ENCODE assay signal across 15 cellular contexts in genomic region chr10:96579133-96579532, GRCh38. TPM values are rescaled to one million over a fixed set of nuclear protein-coding genes. Genes with fewer than 3 reads are reported as not detected.
A peak's percentile ranks its signal among the peaks of the same experiment; 100 is the strongest.
DNase-seq lines count a peak whose midpoint lies in the region; ATAC-seq, FAIRE-seq and TF ChIP-seq lines count a peak whose summit lies in the region.
"Had no signal": no experiment of that assay in that cellular context is flagged by ENCODE, and none has a peak within 500 bp of the region (broad histone marks: within the 10 kb centered on the region; RNA-seq: fewer than 3 reads in every experiment).

No MANE protein-coding gene starts in this region.

- 87% methylated on average over 2 of the region's 2 CpGs for WGBS in A549 (ENCODE audit: missing lambda C conversion rate)
- WGBS in small intestine, 3 donors: 19 to 56% (median 32%) methylated on average over 2 of the region's 2 CpGs
- WGBS in thyroid gland, 2 donors: 80 to 82% methylated on average over 2 of the region's 2 CpGs

- TF ChIP-seq RAD21 in A549 (conservative IDR thresholded peaks at IDR 0.05 in 1 of 2, IDR thresholded peaks at IDR 0.05 in 1 of 2): no peak

- no peak for TF ChIP-seq EP300 in A549 (IDR thresholded peaks at IDR 0.05)

- H3K36me3 ChIP-seq in Loucy (ENCODE audit: insufficient read depth, low read length) (peaks cover 21% of the 10 kb centered on the region; the same call in 1 of the 2 replicates), small intestine (ENCODE audit: control insufficient read depth in 2 of 2, insufficient read depth in 2 of 2, low read length in 2 of 2) (no peaks in the 10 kb centered on the region), thyroid gland (peaks cover 0 to 6% of the 10 kb centered on the region in 2 donors)

- FAIRE-seq in A549 (lab: Jason Lieb, UNC) (no peak), endometrium (lab: Jason Lieb, UNC) (peak; percentile 54), small intestine (lab: Jason Lieb, UNC) (peak; percentile 44)
- FAIRE-seq: RCC 7860 had no signal

- H3K27ac ChIP-seq in A549 (no peak overlapping the region), small intestine (ENCODE audit: low read depth in 1 of 2, low read length in 1 of 2) (peak overlapping the region; percentile 50 to 78), thyroid gland (no peak overlapping the region)

- no peak overlapping the region for H3K4me3 ChIP-seq in A549
- no peak overlapping the region for H3K4me3 ChIP-seq in Loucy (ENCODE audit: low read length, poor library complexity, severe bottlenecking)
- H3K4me3 ChIP-seq in small intestine (ENCODE audit: low read depth in 1 of 2, low read length in 2 of 2): no peak overlapping the region
- H3K4me3 ChIP-seq in thyroid gland (replicated peaks in 1 of 3): no peak overlapping the region
- H3K4me3 ChIP-seq: BLaER1 treated with 17β-estradiol and CSF1 and Interleukin-3, amounts not matched to agents 10 nM and 100 nM; MG63 had no signal

- H3K9me3 ChIP-seq in A549 (no peaks in the 10 kb centered on the region), Loucy (ENCODE audit: insufficient read depth, low read depth, low read length) (no peaks in the 10 kb centered on the region), small intestine (ENCODE audit: control insufficient read depth, low read depth) (no peaks in the 10 kb centered on the region), thyroid gland (no peaks in the 10 kb centered on the region)
- H3K9me3 ChIP-seq: MG63 had no signal

- no peak for ATAC-seq in A549

- H3K79me2 ChIP-seq in Loucy (ENCODE audit: insufficient read depth, low read length): peaks cover 99% of the 10 kb centered on the region

- H3F3A ChIP-seq in Loucy (ENCODE audit: low read depth): no peaks in the 10 kb centered on the region

- no peaks in the 10 kb centered on the region for H3K27me3 ChIP-seq in Loucy (ENCODE audit: insufficient read depth, low read length, poor library complexity, severe bottlenecking)
- H3K27me3 ChIP-seq in small intestine (ENCODE audit: control insufficient read depth in 2 of 2, insufficient read depth in 2 of 2, low read length in 2 of 2): no peaks in the 10 kb centered on the region
- no peaks in the 10 kb centered on the region for H3K27me3 ChIP-seq in thyroid gland
- H3K27me3 ChIP-seq: BLaER1 treated with 17β-estradiol and CSF1 and Interleukin-3, amounts not matched to agents 10 nM and 100 nM; MG63 had no signal

- peaks cover 42% of the 10 kb centered on the region for H3K4me1 ChIP-seq in A549
- H3K4me1 ChIP-seq in Loucy (ENCODE audit: insufficient read depth, low read length, poor library complexity, severe bottlenecking): peaks cover 66% of the 10 kb centered on the region
- peaks cover 9 to 11% of the 10 kb centered on the region in 2 donors for H3K4me1 ChIP-seq in small intestine (ENCODE audit: control insufficient read depth in 2 of 2, insufficient read depth in 1 of 2, low read depth in 1 of 2, low read length in 1 of 2)
- peaks cover 41 to 42% of the 10 kb centered on the region in 2 donors for H3K4me1 ChIP-seq in thyroid gland

- intact Hi-C loops in thyroid gland (cut with DNase I): no loop called here

- H3K4me2 ChIP-seq in A549 (0 out of 3 replicates have a peak overlapping the region, but pooled peaks have one; percentile 5), Loucy (ENCODE audit: low read depth, low read length, poor library complexity, severe bottlenecking) (peak overlapping the region; percentile 94)

- H4K20me1 ChIP-seq in Loucy (ENCODE audit: insufficient read depth, low read length, poor library complexity, severe bottlenecking): peaks cover 99% of the 10 kb centered on the region

- DNase-seq in A549 (ENCODE audit: low read depth in 1 of 2, low spot score in 1 of 2): no peak
- DNase-seq in small intestine: no peak
- DNase-seq in NCI-H2196 (lab: John Stamatoyannopoulos, UW; ENCODE audit: unreplicated experiment): no peak
- DNase-seq in NCI-H2081 treated with DMSO at 0.1 percent for 48 hours (lab: John Stamatoyannopoulos, UW): no peak
- no peak for DNase-seq in thyroid gland
- DNase-seq: DMS79 treated with DMSO at 0.1 percent for 48 hours, MG63, NCI-H1092, NCI-H146, NCI-H2081, NCI-H774 had no signal

- POLR2A ChIA-PET in A549 (lab: Yijun Ruan, JAX): no interaction called here

- TF ChIP-seq POLR2A in A549 (IDR thresholded peaks at IDR 0.05; ENCODE audit: low read length) (no peak), thyroid gland (IDR thresholded peaks at IDR 0.05) (no peak)

- H3K9me2 ChIP-seq in Loucy (replicated peaks; ENCODE audit: low read depth, low read length): no peaks in the 10 kb centered on the region

- H3K9ac ChIP-seq in Loucy (ENCODE audit: low read depth, low read length, poor library complexity, severe bottlenecking): no peak overlapping the region

- no peak overlapping the region for H2AFZ ChIP-seq in Loucy (ENCODE audit: low read length)

- TF ChIP-seq CTCF in A549 (IDR thresholded peaks at IDR 0.05) (no peak), Loucy (conservative IDR thresholded peaks at IDR 0.05; ENCODE audit: low read length) (no peak), thyroid gland (IDR thresholded peaks at IDR 0.05) (no peak)

- CTCF ChIA-PET in A549 (lab: Yijun Ruan, JAX): no interaction called here

TF ChIP-seq in A549, 52 proteins besides CTCF, POLR2A, EP300 and RAD21:
- TF ChIP-seq NR3C1 (IDR thresholded peaks at IDR 0.05) (no peak), CHD4 (IDR thresholded peaks at IDR 0.05; ENCODE audit: borderline replicate concordance) (no peak), ATOH8 (CRISPR knock-in tag; IDR thresholded peaks at IDR 0.05; ENCODE audit: low read depth) (no peak), MAFK (IDR thresholded peaks at IDR 0.05; ENCODE audit: partially characterized antibody) (peak; percentile 78), ZSCAN20 (CRISPR knock-in tag; IDR thresholded peaks at IDR 0.05) (no peak)
- TF ChIP-seq, protein P1, sequence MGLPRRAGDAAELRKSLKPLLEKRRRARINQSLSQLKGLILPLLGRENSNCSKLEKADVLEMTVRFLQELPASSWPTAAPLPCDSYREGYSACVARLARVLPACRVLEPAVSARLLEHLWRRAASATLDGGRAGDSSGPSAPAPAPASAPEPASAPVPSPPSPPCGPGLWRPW (IDR thresholded peaks at IDR 0.05): no peak

RNA-seq across cellular contexts. Expression of gene TM9SF3, which starts 7.7 kb away (rescaled TPM):
- polyA plus RNA-seq in A549 (2011; rRNA removed): 78.2 and 138 TPM in 2 replicates
- polyA plus RNA-seq in A549 (2012; cell fraction: cytosol; rRNA removed): 16.9 and 21.6 TPM in 2 replicates
- polyA plus RNA-seq in A549 (2012; cell fraction: nucleus; rRNA removed): 16.7 and 37.0 TPM in 2 replicates
- 88.9 to 92.9 TPM (median 92.3 TPM) in 3 replicates for polyA plus RNA-seq in A549 (2017; fragmentation: RNase III; extraction: RNeasy Plus Mini Kit Qiagen cat#74134 plus additional on column Dnase treatment)
- 61.0 and 73.1 TPM in 2 replicates for polyA minus RNA-seq in A549 (2011; rRNA and poly(A)+ RNA removed)
- 10 to 100 TPM; 30.3 to 91.1 (median 34.0) TPM for polyA plus RNA-seq in small intestine
- total RNA-seq in thyroid gland: 100 to 1,000 TPM; 119 to 205 (median 151) TPM

Comparison
In these comparisons a context has a peak if more than half of its experiments do, and no peak if none do; other contexts are left out.
1. H3K27ac ChIP-seq: peak in small intestine (2 of 2); none in A549 (0 of 2) and thyroid gland (0 of 3).